Comparison of ENCODE assay signal across 1 cellular context in genomic region chr10:71235808-71236207, GRCh38.
TF ChIP-seq lines count a peak whose summit lies in the region.

No MANE protein-coding gene starts in this region.

TF ChIP-seq in HepG2, 621 proteins besides CTCF, POLR2A, EP300 and RAD21:
- TF ChIP-seq ZNF768 (CRISPR knock-in tag; IDR thresholded peaks at IDR 0.05) (peak; percentile 80), BCLAF1 (IDR thresholded peaks at IDR 0.05) (no peak)
